Comparison of ENCODE assay signal across 18 cellular contexts in the genomic region with DNA sequence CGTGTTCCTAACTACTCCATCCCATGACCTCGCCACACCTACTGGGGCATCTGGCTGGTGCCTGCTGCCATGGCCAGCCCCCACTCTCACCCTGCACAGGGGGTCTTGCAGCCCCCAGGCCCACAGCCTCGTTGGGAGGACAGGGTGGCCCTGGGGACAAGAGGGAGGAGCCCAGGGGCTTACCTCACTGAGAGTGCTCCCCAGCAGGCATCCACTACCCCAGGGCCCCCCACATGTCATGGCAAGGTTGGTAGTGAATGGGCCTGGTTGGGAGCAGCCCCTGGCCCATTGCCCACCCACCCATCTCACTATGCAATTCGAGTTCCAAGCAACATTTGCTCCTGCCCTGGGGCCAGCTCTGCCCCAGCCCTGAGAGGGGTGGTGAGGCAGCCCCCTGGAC. TPM values are rescaled to one million over a fixed set of nuclear protein-coding genes. Genes with fewer than 3 reads are reported as not detected.
DNase-seq lines count a peak whose midpoint lies in the region; ATAC-seq, FAIRE-seq and TF ChIP-seq lines count a peak whose summit lies in the region.
"Had no signal": no experiment of that assay in that cellular context is flagged by ENCODE, and none has a peak within 500 bp of the region (broad histone marks: within the 10 kb centered on the region; RNA-seq: fewer than 3 reads in every experiment).

No MANE protein-coding gene starts in this region.

- intact Hi-C loops in kidney (cut with DNase I) = no loop called here
- intact Hi-C loops in ovary (cut with DNase I) = no loop called here

- CTCF ChIA-PET in SK-N-SH (lab: Yijun Ruan, JAX) = interaction anchor here (1.1 to 11.5 kb wide), 2 partner anchors 22 to 213 kb away, joined by 5 to 204 read pairs; partner anchors contain the start of gene AMZ1
- CTCF ChIA-PET in RWPE1 (lab: Yijun Ruan, JAX) = no interaction called here

- TF ChIP-seq RAD21 in SK-N-SH (IDR thresholded peaks at IDR 0.05; ENCODE audit: low read length) = no peak

- no peaks in the 10 kb centered on the region for H3K9me3 ChIP-seq in SK-N-SH
- no peaks in the 10 kb centered on the region for H3K9me3 ChIP-seq in kidney (ENCODE audit: control insufficient read depth in 1 of 2, low read length in 2 of 2)
- H3K9me3 ChIP-seq in ovary = no peaks in the 10 kb centered on the region
- H3K9me3 ChIP-seq in BE2C = no peaks in the 10 kb centered on the region
- H3K9me3 ChIP-seq: Peyer's patch had no signal

- no peaks in the 10 kb centered on the region for H3K79me2 ChIP-seq in SK-N-SH (ENCODE audit: insufficient read depth)

- peaks cover 3% of the 10 kb centered on the region for H3F3A ChIP-seq in SK-N-SH (replicated peaks; ENCODE audit: insufficient read depth)

- H3K36me3 ChIP-seq in SK-N-SH (replicated peaks in 1 of 2; ENCODE audit: control insufficient read depth in 1 of 2, insufficient read depth in 2 of 2, low read length in 1 of 2) (peaks cover 6 to 46% of the 10 kb centered on the region in 2 experiments), kidney (ENCODE audit: control insufficient read depth in 1 of 2, insufficient read depth in 2 of 2, low read length in 2 of 2) (no peaks in the 10 kb centered on the region), ovary (no peaks in the 10 kb centered on the region), BE2C (peaks cover 14% of the 10 kb centered on the region)

- peaks cover 32% of the 10 kb centered on the region; the same call in 1 of the 2 replicates for H4K20me1 ChIP-seq in SK-N-SH (ENCODE audit: insufficient read depth)

- H3K4me1 ChIP-seq in SK-N-SH (ENCODE audit: control insufficient read depth in 1 of 2, insufficient read depth in 2 of 2, low read depth in 1 of 2, low read length in 1 of 2) (peaks cover 0 to 42% of the 10 kb centered on the region in 2 experiments; a peak in 1 of 4 replicates), kidney (ENCODE audit: control insufficient read depth in 1 of 2, insufficient read depth in 1 of 2, low read depth in 1 of 2, low read length in 2 of 2) (peaks cover 5 to 14% of the 10 kb centered on the region in 2 donors), ovary (ENCODE audit: insufficient read depth) (peaks cover 12% of the 10 kb centered on the region), BE2C (peaks cover 10% of the 10 kb centered on the region; the same call in 1 of the 2 replicates)

- H3K27ac ChIP-seq in SK-N-SH (ENCODE audit: low read depth in 2 of 2, low read length in 1 of 2) (no peak overlapping the region; a peak in 1 of 4 replicates), RWPE1 (peak overlapping the region; percentile 32), kidney (ENCODE audit: low read depth in 2 of 2, low read length in 2 of 2) (peak overlapping the region in 1 of 2 donors; percentile 32), ovary (peak overlapping the region; percentile 46 to 82)
- H3K27ac ChIP-seq: 22Rv1, Peyer's patch had no signal

- no peaks in the 10 kb centered on the region for H3K9me2 ChIP-seq in SK-N-SH

- no peak for ATAC-seq in SK-N-SH treated with all-trans-retinoic acid at 6 μM for 48 hours
- ATAC-seq in left lobe of liver = no peak
- no peak for ATAC-seq in HG03442 (IDR thresholded peaks at IDR 0.05; ENCODE audit: unreplicated experiment)

- H3K27me3 ChIP-seq in SK-N-SH (ENCODE audit: insufficient read depth) (no peaks in the 10 kb centered on the region), ovary (no peaks in the 10 kb centered on the region), BE2C (no peaks in the 10 kb centered on the region)
- H3K27me3 ChIP-seq: Peyer's patch had no signal

- FAIRE-seq in kidney (lab: Jason Lieb, UNC) = no peak
- FAIRE-seq: H54, K562 had no signal

- DNase-seq in SK-N-SH (no peak), RWPE1 (ENCODE audit: low spot score) (no peak), kidney (peak; percentile 67), ovary (peak in 2 of 5 donors; percentile 34 to 51), BE2C (no peak), left lobe of liver (ENCODE audit: low spot score) (no peak)
- DNase-seq: DMS79 treated with DMSO at 0.1 percent for 48 hours, NCI-H1105, NCI-H1694, NCI-H2081 treated with DMSO at 0.1 percent for 48 hours, NCI-H510A, NCI-H774, Peyer's patch had no signal

- POLR2A ChIA-PET in SK-N-SH (lab: Yijun Ruan, JAX) = no interaction called here
- POLR2A ChIA-PET in RWPE1 (lab: Yijun Ruan, JAX; ENCODE audit: low non-redundant PET) = no interaction called here

- 75% methylated on average over 3 of the region's 4 CpGs for WGBS in SK-N-SH (ENCODE audit: low lambda C conversion rate)
- 59 to 75% (median 64%) methylated on average over 4 of the region's 4 CpGs for WGBS in ovary, 3 donors

- TF ChIP-seq CTCF in SK-N-SH (IDR thresholded peaks at IDR 0.05) = no peak
- no peak for TF ChIP-seq CTCF in RWPE1 (conservative IDR thresholded peaks at IDR 0.05; ENCODE audit: low read depth)
- no peak for TF ChIP-seq CTCF in kidney (IDR thresholded peaks at IDR 0.05; ENCODE audit: borderline replicate concordance, extremely low read depth, insufficient read depth)
- TF ChIP-seq CTCF in ovary (IDR thresholded peaks at IDR 0.05) = no peak
- no peak for TF ChIP-seq CTCF in BE2C (IDR thresholded peaks at IDR 0.05; ENCODE audit: low read depth, low read length)

- no peak for TF ChIP-seq POLR2A in ovary (IDR thresholded peaks at IDR 0.05)

- H3K9ac ChIP-seq in SK-N-SH = no peak overlapping the region
- H3K9ac ChIP-seq in kidney (ENCODE audit: low read length in 2 of 2) = no peak overlapping the region

- TF ChIP-seq EP300 in SK-N-SH (IDR thresholded peaks at IDR 0.05; ENCODE audit: borderline replicate concordance in 1 of 2, low read depth in 1 of 2, low read length in 1 of 2) = no peak
- no peak for TF ChIP-seq EP300 in ovary (IDR thresholded peaks at IDR 0.05)

- H2AFZ ChIP-seq in SK-N-SH (ENCODE audit: low read depth) = no peak overlapping the region

- H3K4me2 ChIP-seq in SK-N-SH = no peak overlapping the region

- no peak overlapping the region for H3K4me3 ChIP-seq in SK-N-SH (ENCODE audit: low read depth in 2 of 2, low read length in 1 of 2)
- H3K4me3 ChIP-seq in kidney (ENCODE audit: low read length in 2 of 2) = no peak overlapping the region
- no peak overlapping the region for H3K4me3 ChIP-seq in ovary
- H3K4me3 ChIP-seq in BE2C (ENCODE audit: low read depth, low read length) = no peak overlapping the region
- H3K4me3 ChIP-seq: K562, Peyer's patch had no signal

TF ChIP-seq in SK-N-SH, 30 proteins besides CTCF, POLR2A, EP300 and RAD21:
- TF ChIP-seq POLR2AphosphoS5 (IDR thresholded peaks at IDR 0.05; ENCODE audit: low read depth, low read length) (peak; percentile 7; the same call in 1 of the 2 replicates), RFX5 (IDR thresholded peaks at IDR 0.05; ENCODE audit: low read length) (no peak)

TF ChIP-seq in SK-N-SH treated with all-trans-retinoic acid at 6 μM for 48 hours, 23 proteins besides CTCF, POLR2A, EP300 and RAD21 (continues in another document):
- TF ChIP-seq SNAI2 (CRISPR knock-in tag; IDR thresholded peaks at IDR 0.05) (no peak), ZFP30 (CRISPR knock-in tag; IDR thresholded peaks at IDR 0.05) (no peak), TCF4 (CRISPR knock-in tag; IDR thresholded peaks at IDR 0.05; ENCODE audit: borderline replicate concordance) (no peak), ESRRG (CRISPR knock-in tag; IDR thresholded peaks at IDR 0.05) (no peak)
- TF ChIP-seq, protein P1, sequence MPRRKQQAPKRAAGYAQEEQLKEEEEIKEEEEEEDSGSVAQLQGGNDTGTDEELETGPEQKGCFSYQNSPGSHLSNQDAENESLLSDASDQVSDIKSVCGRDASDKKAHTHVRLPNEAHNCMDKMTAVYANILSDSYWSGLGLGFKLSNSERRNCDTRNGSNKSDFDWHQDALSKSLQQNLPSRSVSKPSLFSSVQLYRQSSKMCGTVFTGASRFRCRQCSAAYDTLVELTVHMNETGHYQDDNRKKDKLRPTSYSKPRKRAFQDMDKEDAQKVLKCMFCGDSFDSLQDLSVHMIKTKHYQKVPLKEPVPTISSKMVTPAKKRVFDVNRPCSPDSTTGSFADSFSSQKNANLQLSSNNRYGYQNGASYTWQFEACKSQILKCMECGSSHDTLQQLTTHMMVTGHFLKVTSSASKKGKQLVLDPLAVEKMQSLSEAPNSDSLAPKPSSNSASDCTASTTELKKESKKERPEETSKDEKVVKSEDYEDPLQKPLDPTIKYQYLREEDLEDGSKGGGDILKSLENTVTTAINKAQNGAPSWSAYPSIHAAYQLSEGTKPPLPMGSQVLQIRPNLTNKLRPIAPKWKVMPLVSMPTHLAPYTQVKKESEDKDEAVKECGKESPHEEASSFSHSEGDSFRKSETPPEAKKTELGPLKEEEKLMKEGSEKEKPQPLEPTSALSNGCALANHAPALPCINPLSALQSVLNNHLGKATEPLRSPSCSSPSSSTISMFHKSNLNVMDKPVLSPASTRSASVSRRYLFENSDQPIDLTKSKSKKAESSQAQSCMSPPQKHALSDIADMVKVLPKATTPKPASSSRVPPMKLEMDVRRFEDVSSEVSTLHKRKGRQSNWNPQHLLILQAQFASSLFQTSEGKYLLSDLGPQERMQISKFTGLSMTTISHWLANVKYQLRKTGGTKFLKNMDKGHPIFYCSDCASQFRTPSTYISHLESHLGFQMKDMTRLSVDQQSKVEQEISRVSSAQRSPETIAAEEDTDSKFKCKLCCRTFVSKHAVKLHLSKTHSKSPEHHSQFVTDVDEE (CRISPR knock-in tag; IDR thresholded peaks at IDR 0.05) = no peak

RNA-seq across cellular contexts. Expression of gene AMZ1, which starts 24.0 kb away (rescaled TPM):
- 0.15 and 0.19 TPM in 2 replicates for polyA plus RNA-seq in SK-N-SH (2012; rRNA removed)
- 0.04 and 0.12 TPM in 2 replicates for polyA plus RNA-seq in SK-N-SH (2012; cell fraction: cytosol; rRNA removed)
- polyA plus RNA-seq in SK-N-SH (2012; cell fraction: nucleus; rRNA removed) = 0.29 and 0.69 TPM in 2 replicates
- 0.16 TPM for total RNA-seq in kidney
- polyA plus RNA-seq in kidney (ENCODE audit: insufficient read depth, low read depth, low replicate concordance) = not detected
- total RNA-seq in ovary = 1 to 10 TPM in 2 of 7 donors, under 1 TPM in 4, not detected in 1; 0.24 to 2.6 (median 0.93) TPM
- under 1 TPM; 0.15 to 0.45 TPM for polyA plus RNA-seq in ovary
- 2.3 TPM for polyA plus RNA-seq in BE2C (2012; ENCODE audit: insufficient read depth, insufficient read length, low read depth)
- total RNA-seq in left lobe of liver = 0.83 TPM
- total RNA-seq: K562 had no signal
- polyA plus RNA-seq: K562 had no signal

RNA-seq across cellular contexts. Expression of gene TTYH3, which starts 32.2 kb away (rescaled TPM):
- polyA plus RNA-seq in SK-N-SH (2012; rRNA removed) (65.3 and 105 TPM in 2 replicates), kidney (ENCODE audit: insufficient read depth, low read depth, low replicate concordance) (22.5 TPM), ovary (10 to 100 TPM in 1 of 2 donors, 1 to 10 TPM in 1; 5.6 to 21.0 TPM)
- polyA plus RNA-seq in SK-N-SH (2012; cell fraction: cytosol; rRNA removed) = 44.6 and 83.8 TPM in 2 replicates
- polyA plus RNA-seq in SK-N-SH (2012; cell fraction: nucleus; rRNA removed) = 139 and 151 TPM in 2 replicates
- total RNA-seq in kidney (55.0 TPM), ovary (10 to 100 TPM in 6 of 7 donors, 1 to 10 TPM in 1; 7.7 to 34.4 (median 22.7) TPM), left lobe of liver (15.5 TPM)
- 127 TPM for polyA plus RNA-seq in BE2C (2012; ENCODE audit: insufficient read depth, insufficient read length, low read depth)

Comparison
In these comparisons a context has a peak if more than half of its experiments do, and no peak if none do; other contexts are left out.
1. H3K27ac ChIP-seq: peak in RWPE1 (single experiment) and ovary (2 of 2); none in SK-N-SH (0 of 2).